8 cellular contexts compared by ENCODE assay signal in genomic region chr13:49400755-49401659, GRCh38. TPM values are rescaled to one million over a fixed set of nuclear protein-coding genes. Genes with fewer than 3 reads are reported as not detected.
DNase-seq lines count a peak whose midpoint lies in the region; ATAC-seq, FAIRE-seq and TF ChIP-seq lines count a peak whose summit lies in the region.

No MANE protein-coding gene starts in this region.

- H3K4me2 ChIP-seq in H1 (ENCODE audit: insufficient read depth in 1 of 2, low read depth in 2 of 2, low read length in 2 of 2): peak overlapping the region; percentile 26 to 48; a peak in 2 of 4 replicates

- no peak for TF ChIP-seq RAD21 in H1 (IDR thresholded peaks at IDR 0.05 in 1 of 2, conservative IDR thresholded peaks at IDR 0.05 in 1 of 2; ENCODE audit: low read depth in 2 of 2, low read length in 2 of 2)

- TF ChIP-seq EP300 in H1 (IDR thresholded peaks at IDR 0.05; ENCODE audit: borderline replicate concordance in 1 of 2, low read depth in 2 of 2, low read length in 2 of 2): no peak

- no peaks in the 10 kb centered on the region for H3K79me2 ChIP-seq in H1 (ENCODE audit: control insufficient read depth in 1 of 2, insufficient read depth in 2 of 2, low read length in 2 of 2)

- CTCF ChIA-PET in H1 (lab: Charles Lee; ENCODE audit: partially characterized antibody): no interaction called here

- no peak overlapping the region for H4K5ac ChIP-seq in H1 (ENCODE audit: insufficient read length, low read depth, low read length)

- DNase-seq in MV-4-11 (lab: John Stamatoyannopoulos, UW) (peak; percentile 62), H1 (ENCODE audit: low read depth in 1 of 2, low spot score in 2 of 2) (no peak), mucosa of descending colon (peak in 1 of 3 donors; percentile 55), UCSD-AML1 (lab: John Stamatoyannopoulos, UW; ENCODE audit: unreplicated experiment) (no peak), DMS153 (lab: John Stamatoyannopoulos, UW) (no peak)
- DNase-seq in stimulated activated CD4-positive, alpha-beta T cell treated with anti-CD3 and anti-CD28 coated beads, Interleukin-1b, Interleukin-23, amount 100 ng/mL, for 48 hours: no peak
- DNase-seq in stimulated activated CD8-positive, alpha-beta memory T cell treated with anti-CD3 and anti-CD28 coated beads, Interleukin-4, amount 100 ng/mL, for 48 hours: no peak

- H3K23ac ChIP-seq in H1 (ENCODE audit: insufficient read length): no peak overlapping the region

- H4K91ac ChIP-seq in H1 (replicated peaks; ENCODE audit: insufficient read length, low read length): no peak overlapping the region

- H3K4me3 ChIP-seq in H1 (ENCODE audit: extremely low read depth in 1 of 4, insufficient read depth in 2 of 4, low read depth in 3 of 4, low read length in 4 of 4) (no peak overlapping the region; a peak in 1 of 8 replicates), mucosa of descending colon (no peak overlapping the region)

- no peaks in the 10 kb centered on the region for H3K36me3 ChIP-seq in H1 (ENCODE audit: control insufficient read depth in 2 of 4, insufficient read depth in 4 of 4, low read length in 3 of 4)
- no peaks in the 10 kb centered on the region for H3K36me3 ChIP-seq in mucosa of descending colon (ENCODE audit: low read depth)

- H3K27ac ChIP-seq in H1 (ENCODE audit: low read depth, low read length): no peak overlapping the region

- H3K9me3 ChIP-seq in H1 (ENCODE audit: insufficient read depth in 2 of 2, low read depth in 1 of 2, low read length in 1 of 2) (no peaks in the 10 kb centered on the region), mucosa of descending colon (no peaks in the 10 kb centered on the region)

- ATAC-seq in GM18867 (IDR thresholded peaks at IDR 0.05; ENCODE audit: unreplicated experiment) (peak; percentile 71), mucosa of descending colon (peak; percentile 90)

- no peak overlapping the region for H3K18ac ChIP-seq in H1 (ENCODE audit: extremely low read depth, low read length)

- no peak overlapping the region for H2BK20ac ChIP-seq in H1 (ENCODE audit: low read length)

- no peak overlapping the region for H2BK12ac ChIP-seq in H1 (ENCODE audit: low read depth, low read length)

- no peaks in the 10 kb centered on the region for H3K79me1 ChIP-seq in H1 (ENCODE audit: low read depth, low read length)

- no peaks in the 10 kb centered on the region for H4K20me1 ChIP-seq in H1 (replicated peaks in 1 of 2; ENCODE audit: control insufficient read depth in 1 of 2, insufficient read depth in 2 of 2, low read length in 2 of 2)

- FAIRE-seq in H1 (lab: Jason Lieb, UNC): peak; percentile 58

- TF ChIP-seq POLR2A in H1 (IDR thresholded peaks at IDR 0.05; ENCODE audit: control extremely low read depth in 1 of 2, low read depth in 2 of 2, low read length in 2 of 2): no peak

- intact Hi-C loops in mucosa of descending colon (cut with DNase I, micrococcal nuclease): no loop called here

- H3K23me2 ChIP-seq in H1 (ENCODE audit: low read depth, low read length): no peaks in the 10 kb centered on the region; the same call in 1 of the 2 replicates

- no peak overlapping the region for H2BK120ac ChIP-seq in H1 (replicated peaks; ENCODE audit: low read depth, low read length)

- H3K27me3 ChIP-seq in H1 (replicated peaks in 1 of 4; ENCODE audit: control insufficient read depth in 3 of 4, extremely low read depth in 1 of 4, insufficient read depth in 3 of 4, low read length in 3 of 4): peaks cover 0 to 1% (median 0%) of the 10 kb centered on the region in 4 experiments; a peak in 1 of 7 replicates

- no peak for TF ChIP-seq CTCF in H1 (IDR thresholded peaks at IDR 0.05; ENCODE audit: control extremely low read depth in 1 of 3, insufficient read depth in 1 of 3, low read depth in 1 of 3, low read length in 3 of 3)
- TF ChIP-seq CTCF in mucosa of descending colon (IDR thresholded peaks at IDR 0.05): no peak

- no peak overlapping the region for H3K14ac ChIP-seq in H1 (ENCODE audit: insufficient read length)

- H3K56ac ChIP-seq in H1 (replicated peaks; ENCODE audit: insufficient read length, low read depth, low read length): peak overlapping the region; percentile 37

- no peak overlapping the region for H4K8ac ChIP-seq in H1 (ENCODE audit: extremely low read depth, insufficient read depth, low read length)

- POLR2A ChIA-PET in H1 (lab: Charles Lee; ENCODE audit: partially characterized antibody): interaction anchor here (0.5 to 1.2 kb wide), 2 partner anchors 20 to 143 kb away, joined by 3 read pairs; no protein-coding TSS in a partner anchor

- no peak overlapping the region for H3K9ac ChIP-seq in H1 (replicated peaks in 1 of 4; ENCODE audit: extremely low read depth in 1 of 4, low read depth in 3 of 4, low read length in 3 of 4)

- no peak overlapping the region for H2AK5ac ChIP-seq in H1 (ENCODE audit: low read depth, low read length)

- no peak overlapping the region for H3K4ac ChIP-seq in H1 (replicated peaks; ENCODE audit: insufficient read length, low read depth, low read length)

- 39% methylated on average over 7 of the region's 7 CpGs; no CpG with 5 or more reads in 1 of the 2 experiments for WGBS in H1 (ENCODE audit: extremely low coverage in 1 of 2, insufficient coverage in 1 of 2, insufficient read length in 1 of 2, insufficient replicate concordance in 2 of 2, low coverage in 1 of 2, low lambda C conversion rate in 2 of 2, missing lambda C conversion rate in 1 of 2), 2 experiments

- H2BK5ac ChIP-seq in H1 (ENCODE audit: low read depth, low read length): no peak overlapping the region

- H2BK15ac ChIP-seq in H1 (ENCODE audit: low read length): no peak overlapping the region

- peak overlapping the region; percentile 79; the same call in 1 of the 2 replicates for H2AFZ ChIP-seq in H1 (ENCODE audit: low read length)

- H3K4me1 ChIP-seq in H1 (replicated peaks in 1 of 4; ENCODE audit: control insufficient read depth in 3 of 4, insufficient read depth in 4 of 4, low read length in 3 of 4): peaks cover 0 to 3% (median 1%) of the 10 kb centered on the region in 4 experiments; a peak in 3 of 7 replicates
- H3K4me1 ChIP-seq in mucosa of descending colon (ENCODE audit: low read depth): peaks cover 5% of the 10 kb centered on the region

TF ChIP-seq in H1, 55 proteins besides CTCF, POLR2A, EP300 and RAD21:
- TF ChIP-seq MAX (IDR thresholded peaks at IDR 0.05): no peak
- TF ChIP-seq ZNF274 (IDR thresholded peaks at IDR 0.05; ENCODE audit: borderline replicate concordance, extremely low read depth, low read length): no peak
- TF ChIP-seq ATF3 (IDR thresholded peaks at IDR 0.05; ENCODE audit: insufficient read depth, low read depth, low read length): no peak
- no peak for TF ChIP-seq RXRA (IDR thresholded peaks at IDR 0.05; ENCODE audit: insufficient read depth, low read depth, low read length)
- TF ChIP-seq NANOG (IDR thresholded peaks at IDR 0.05; ENCODE audit: insufficient read depth, low read depth, low read length, poor library complexity, severe bottlenecking): no peak
- no peak for TF ChIP-seq SUZ12 (IDR thresholded peaks at IDR 0.05; ENCODE audit: low read length)
- TF ChIP-seq TAF7 (optimal IDR thresholded peaks at IDR 0.05; ENCODE audit: borderline replicate concordance, low read depth, low read length): no peak
- no peak for TF ChIP-seq CBX5 (IDR thresholded peaks at IDR 0.05; ENCODE audit: low read depth, low read length)
- TF ChIP-seq SIN3A (conservative IDR thresholded peaks at IDR 0.05 in 1 of 2, IDR thresholded peaks at IDR 0.05 in 1 of 2; ENCODE audit: low read depth in 1 of 2, low read length in 2 of 2): no peak
- no peak for TF ChIP-seq TEAD4 (IDR thresholded peaks at IDR 0.05; ENCODE audit: low read depth, low read length)
- TF ChIP-seq YY1 (IDR thresholded peaks at IDR 0.05; ENCODE audit: low read depth, low read length): no peak
- no peak for TF ChIP-seq POLR2AphosphoS5 (IDR thresholded peaks at IDR 0.05; ENCODE audit: low read depth, low read length)
- no peak for TF ChIP-seq BRCA1 (IDR thresholded peaks at IDR 0.05; ENCODE audit: low read depth, low read length)
- no peak for TF ChIP-seq SRF (IDR thresholded peaks at IDR 0.05; ENCODE audit: low read depth, low read length)

RNA-seq across cellular contexts. Expression of gene CAB39L, which starts 42.9 kb away (rescaled TPM):
- 4.1 and 4.8 TPM in 2 replicates for total RNA-seq in H1 (2021; fragmentation: NEBNext Ultra II Directional; extraction: Animal tissue kit (Norgen Biotek cat#: 25700))
- 2.3 and 2.5 TPM in 2 replicates for polyA plus RNA-seq in H1 (2011; rRNA removed)
- 3.6 TPM for polyA plus RNA-seq in H1 (2011; cell fraction: cytosol; rRNA removed)
- 3.4 TPM for polyA plus RNA-seq in H1 (2011; cell fraction: nucleus; rRNA removed)
- 3.1 to 6.4 TPM (median 3.3 TPM) in 4 replicates for polyA plus RNA-seq in H1 (2012, experiment 1 of 2)
- polyA plus RNA-seq in H1 (2012, experiment 2 of 2): 0.30 TPM
- polyA plus RNA-seq in H1 (2013, experiment 1 of 2): 3.5 TPM
- polyA plus RNA-seq in H1 (2013, experiment 2 of 2): 3.5 TPM
- polyA minus RNA-seq in H1 (2011; rRNA and poly(A)+ RNA removed): 5.9 and 7.3 TPM in 2 replicates
- polyA minus RNA-seq in H1 (2011; cell fraction: cytosol; rRNA and poly(A)+ RNA removed): 3.4 TPM
- polyA minus RNA-seq in H1 (2011; cell fraction: nucleus; rRNA and poly(A)+ RNA removed): 6.8 TPM
- total RNA-seq in mucosa of descending colon: 10 to 100 TPM in 1 of 3 donors, 1 to 10 TPM in 2; 8.5 to 87.2 (median 9.6) TPM

RNA-seq across cellular contexts. Expression of gene SETDB2, which starts 43.1 kb away (rescaled TPM):
- total RNA-seq in H1 (2021; fragmentation: NEBNext Ultra II Directional; extraction: Animal tissue kit (Norgen Biotek cat#: 25700)): 5.4 and 6.1 TPM in 2 replicates
- polyA plus RNA-seq in H1 (2011; rRNA removed): 0.80 and 1.2 TPM in 2 replicates
- 1.8 TPM for polyA plus RNA-seq in H1 (2011; cell fraction: cytosol; rRNA removed)
- polyA plus RNA-seq in H1 (2011; cell fraction: nucleus; rRNA removed): 1.6 TPM
- 1.6 to 3.7 TPM (median 2.3 TPM) in 4 replicates for polyA plus RNA-seq in H1 (2012, experiment 1 of 2)
- polyA plus RNA-seq in H1 (2012, experiment 2 of 2): 0.22 TPM
- polyA plus RNA-seq in H1 (2013, experiment 1 of 2): 3.7 TPM
- polyA plus RNA-seq in H1 (2013, experiment 2 of 2): 3.3 TPM
- polyA minus RNA-seq in H1 (2011; rRNA and poly(A)+ RNA removed): 1.9 and 3.5 TPM in 2 replicates
- 3.2 TPM for polyA minus RNA-seq in H1 (2011; cell fraction: cytosol; rRNA and poly(A)+ RNA removed)
- polyA minus RNA-seq in H1 (2011; cell fraction: nucleus; rRNA and poly(A)+ RNA removed): 6.2 TPM
- 10 to 100 TPM; 10.6 to 13.7 (median 11.7) TPM for total RNA-seq in mucosa of descending colon
